2 cellular contexts compared by ENCODE assay signal in genomic region chr5:142317673-142318261, GRCh38.
TF ChIP-seq lines count a peak whose summit lies in the region.

No MANE protein-coding gene starts in this region.

TF ChIP-seq in HCT116, 20 proteins besides CTCF, POLR2A, EP300 and RAD21:
- TF ChIP-seq YY1 (IDR thresholded peaks at IDR 0.05; ENCODE audit: extremely low read depth, insufficient replicate concordance, low read depth, low read length) = no peak
- peak; percentile 12 for TF ChIP-seq POLR2AphosphoS5 (IDR thresholded peaks at IDR 0.05; ENCODE audit: low read depth, low read length)

TF ChIP-seq in K562, 482 proteins besides CTCF, POLR2A, EP300 and RAD21:
- TF ChIP-seq, protein P1, sequence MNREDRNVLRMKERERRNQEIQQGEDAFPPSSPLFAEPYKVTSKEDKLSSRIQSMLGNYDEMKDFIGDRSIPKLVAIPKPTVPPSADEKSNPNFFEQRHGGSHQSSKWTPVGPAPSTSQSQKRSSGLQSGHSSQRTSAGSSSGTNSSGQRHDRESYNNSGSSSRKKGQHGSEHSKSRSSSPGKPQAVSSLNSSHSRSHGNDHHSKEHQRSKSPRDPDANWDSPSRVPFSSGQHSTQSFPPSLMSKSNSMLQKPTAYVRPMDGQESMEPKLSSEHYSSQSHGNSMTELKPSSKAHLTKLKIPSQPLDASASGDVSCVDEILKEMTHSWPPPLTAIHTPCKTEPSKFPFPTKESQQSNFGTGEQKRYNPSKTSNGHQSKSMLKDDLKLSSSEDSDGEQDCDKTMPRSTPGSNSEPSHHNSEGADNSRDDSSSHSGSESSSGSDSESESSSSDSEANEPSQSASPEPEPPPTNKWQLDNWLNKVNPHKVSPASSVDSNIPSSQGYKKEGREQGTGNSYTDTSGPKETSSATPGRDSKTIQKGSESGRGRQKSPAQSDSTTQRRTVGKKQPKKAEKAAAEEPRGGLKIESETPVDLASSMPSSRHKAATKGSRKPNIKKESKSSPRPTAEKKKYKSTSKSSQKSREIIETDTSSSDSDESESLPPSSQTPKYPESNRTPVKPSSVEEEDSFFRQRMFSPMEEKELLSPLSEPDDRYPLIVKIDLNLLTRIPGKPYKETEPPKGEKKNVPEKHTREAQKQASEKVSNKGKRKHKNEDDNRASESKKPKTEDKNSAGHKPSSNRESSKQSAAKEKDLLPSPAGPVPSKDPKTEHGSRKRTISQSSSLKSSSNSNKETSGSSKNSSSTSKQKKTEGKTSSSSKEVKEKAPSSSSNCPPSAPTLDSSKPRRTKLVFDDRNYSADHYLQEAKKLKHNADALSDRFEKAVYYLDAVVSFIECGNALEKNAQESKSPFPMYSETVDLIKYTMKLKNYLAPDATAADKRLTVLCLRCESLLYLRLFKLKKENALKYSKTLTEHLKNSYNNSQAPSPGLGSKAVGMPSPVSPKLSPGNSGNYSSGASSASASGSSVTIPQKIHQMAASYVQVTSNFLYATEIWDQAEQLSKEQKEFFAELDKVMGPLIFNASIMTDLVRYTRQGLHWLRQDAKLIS (CRISPR knock-in tag; IDR thresholded peaks at IDR 0.05) = no peak
- TF ChIP-seq DACH1 (IDR thresholded peaks at IDR 0.05; ENCODE audit: partially characterized antibody) (no peak), RBFOX2 (IDR thresholded peaks at IDR 0.05; ENCODE audit: low read depth, low read length) (peak; percentile 48; the same call in 1 of the 2 replicates), TAF15 (IDR thresholded peaks at IDR 0.05; ENCODE audit: low read depth, low read length) (no peak), MXD1 (CRISPR knock-in tag; IDR thresholded peaks at IDR 0.05; ENCODE audit: borderline replicate concordance, poor library complexity, severe bottlenecking) (no peak)
